ENCODE assay signal across 10 cellular contexts in the genomic region with DNA sequence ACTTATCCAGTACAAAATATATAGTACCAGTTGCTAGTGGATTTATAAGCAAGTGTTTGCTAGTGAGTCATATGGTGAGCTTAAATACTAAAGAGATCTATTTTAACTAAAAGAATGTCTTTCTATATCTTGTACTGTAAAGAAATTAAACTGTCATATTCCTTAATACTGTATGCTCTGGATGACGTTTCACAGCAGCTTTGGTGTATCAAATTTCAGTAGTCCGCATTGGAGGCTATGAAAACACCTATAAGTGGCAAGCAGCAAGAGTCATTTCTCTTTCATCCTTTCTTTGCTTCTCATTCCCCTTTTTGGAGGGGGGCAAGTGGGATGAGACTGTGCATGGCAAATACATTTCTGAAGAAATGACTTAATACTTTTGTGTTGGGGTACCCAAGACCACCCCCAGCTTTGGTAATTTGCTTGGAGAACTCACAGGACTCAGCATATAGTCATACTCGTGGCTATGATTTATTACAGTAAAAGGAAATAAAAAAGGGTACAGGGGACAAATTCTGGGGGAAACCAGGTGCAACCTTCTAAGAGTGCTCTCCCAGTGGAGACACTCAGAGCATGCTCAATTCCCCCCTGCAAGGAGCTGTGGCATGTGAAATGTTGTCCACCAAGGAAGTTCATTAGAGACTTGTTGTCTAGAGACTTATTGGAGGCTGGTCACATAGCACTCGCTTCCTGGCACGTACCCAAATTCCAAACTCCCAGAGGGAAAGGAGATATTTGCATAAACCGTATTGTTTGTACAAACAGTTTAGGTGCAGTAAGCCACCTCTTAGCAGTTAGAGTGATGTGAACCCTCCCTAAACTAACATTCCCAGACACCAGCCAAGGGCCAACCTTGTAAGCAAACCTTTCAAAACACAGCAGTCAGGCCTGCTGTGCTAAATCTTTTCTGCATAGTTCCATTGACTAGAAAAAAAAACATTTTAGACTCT.
DNase-seq lines count a peak whose midpoint lies in the region; ATAC-seq lines count a peak whose summit lies in the region.
"Had no signal": no experiment of that assay in that cellular context is flagged by ENCODE, and none has a peak within 500 bp of the region (broad histone marks: within the 10 kb centered on the region; RNA-seq: fewer than 3 reads in every experiment).

No MANE protein-coding gene starts in this region.

- ATAC-seq in left colon (peak; percentile 42), GM19455 (IDR thresholded peaks at IDR 0.05; ENCODE audit: unreplicated experiment) (no peak)
- ATAC-seq: sciatic nerve had no signal

- DNase-seq in DMS153 treated with DMSO at 0.1 percent for 48 hours (lab: John Stamatoyannopoulos, UW; ENCODE audit: unreplicated experiment) = peak; percentile 63
- DNase-seq in NCI-H1048 (lab: John Stamatoyannopoulos, UW) = peak; percentile 71
- DNase-seq in SHP77 (lab: John Stamatoyannopoulos, UW) = peak; percentile 61 to 70
- DNase-seq in left colon = peak in 1 of 2 donors; percentile 15
- DNase-seq in stimulated activated CD4-positive, alpha-beta T cell treated with anti-CD3 and anti-CD28 coated beads, Interleukin-12 subunit alpha, Interleukin-12 subunit beta, amount 100 ng/mL, for 4 hours = no peak
- no peak for DNase-seq in activated CD4-positive, CD25-positive, alpha-beta regulatory T cell treated with anti-CD3 and anti-CD28 coated beads, Interleukin-2, amount 50 U/mL, for 72 hours
- no peak for DNase-seq in GOT3 (lab: John Stamatoyannopoulos, UW)
- DNase-seq: activated B cell treated with CpG ODN at 0.5 μM for 24 hours had no signal

- intact Hi-C loops in left colon (cut with DNase I, micrococcal nuclease) = no loop called here

Comparison
In these comparisons a context has a peak if more than half of its experiments do, and no peak if none do; other contexts are left out.
1. DNase-seq: peak in DMS153 treated with DMSO at 0.1 percent for 48 hours (single experiment), NCI-H1048 (single experiment) and SHP77 (2 of 2); none in stimulated activated CD4-positive, alpha-beta T cell treated with anti-CD3 and anti-CD28 coated beads, Interleukin-12 subunit alpha, Interleukin-12 subunit beta, amount 100 ng/mL, for 4 hours (single experiment), activated CD4-positive, CD25-positive, alpha-beta regulatory T cell treated with anti-CD3 and anti-CD28 coated beads, Interleukin-2, amount 50 U/mL, for 72 hours (single experiment) and GOT3 (single experiment).